In the genomic region with DNA sequence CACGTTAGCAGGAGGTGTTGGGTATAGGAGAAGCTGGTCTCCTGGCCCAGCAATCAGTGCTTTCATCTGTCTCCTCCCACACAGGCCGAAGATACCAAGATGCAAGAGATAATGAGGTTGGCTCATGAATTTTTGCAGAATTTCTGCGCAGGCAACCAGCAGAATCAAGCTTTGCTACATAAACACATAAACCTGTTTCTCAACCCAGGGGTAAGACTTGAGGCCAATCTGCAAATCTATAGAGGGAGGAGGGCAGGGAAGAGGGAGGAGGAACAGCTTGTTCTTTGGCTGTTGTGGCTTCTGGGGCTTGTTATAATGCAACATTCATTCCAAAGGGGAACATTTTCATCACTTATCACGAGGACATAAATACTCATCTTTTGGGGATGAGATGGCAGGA, we compare ENCODE assay signal across 30 cellular contexts.
DNase-seq lines count a peak whose midpoint lies in the region; ATAC-seq and TF ChIP-seq lines count a peak whose summit lies in the region.
"Had no signal": no experiment of that assay in that cellular context is flagged by ENCODE, and none has a peak within 500 bp of the region (broad histone marks: within the 10 kb centered on the region; RNA-seq: fewer than 3 reads in every experiment).

No MANE protein-coding gene starts in this region.

- TF ChIP-seq POLR2A in testis (IDR thresholded peaks at IDR 0.05) (no peak), gastrocnemius medialis (IDR thresholded peaks at IDR 0.05) (no peak), body of pancreas (IDR thresholded peaks at IDR 0.05) (no peak)

- H3K36me3 ChIP-seq in testis (ENCODE audit: low read depth, missing control alignments) (no peaks in the 10 kb centered on the region), gastrocnemius medialis (peaks cover 0 to 21% of the 10 kb centered on the region in 2 donors), body of pancreas (replicated peaks in 1 of 2; ENCODE audit: insufficient read depth in 1 of 2, low read depth in 2 of 2) (no peaks in the 10 kb centered on the region), heart right ventricle (peaks cover 0 to 100% (median 39%) of the 10 kb centered on the region in 9 donors)

- H3K4me3 Mint-ChIP-seq in activated B cell treated with CpG ODN at 0.5 μM for 24 hours, result no peak overlapping the region
- no peak overlapping the region for H3K4me3 Mint-ChIP-seq in nephron progenitor cell
- H3K4me3 Mint-ChIP-seq: activated CD4-positive, alpha-beta T cell treated with anti-CD3 and anti-CD28 coated beads, Interleukin-2, amount 10 ng/mL, durations not matched to agents 7 days and 5 days; dendritic cell treated with granulocyte-macrophage colony-stimulating factor and Interleukin-4, amounts not matched to agents 40 ng/mL and 50 ng/mL, for 4 days had no signal

- H3K9me3 Mint-ChIP-seq in activated B cell treated with CpG ODN at 0.5 μM for 24 hours (peaks cover 12% of the 10 kb centered on the region), nephron progenitor cell (peaks cover 22% of the 10 kb centered on the region)
- H3K9me3 Mint-ChIP-seq: activated naive CD4-positive, alpha-beta T cell treated with anti-CD3 and anti-CD28 coated beads, Interleukin-2, amount 50 U/mL, for 72 hours had no signal

- no peak overlapping the region for H3K27ac ChIP-seq in testis
- no peak overlapping the region for H3K27ac ChIP-seq in gastrocnemius medialis
- no peak overlapping the region for H3K27ac ChIP-seq in body of pancreas
- no peak overlapping the region for H3K27ac ChIP-seq in heart right ventricle
- H3K27ac ChIP-seq: ascending aorta; BLaER1 treated with 17β-estradiol and CSF1 and Interleukin-3, amounts not matched to agents 10 nM and 100 nM; pancreas; right atrium auricular region; spleen; tibial nerve had no signal

- POLR2A ChIA-PET in activated B cell treated with CpG ODN at 0.5 μM for 24 hours (lab: Charles Lee), result no interaction called here

- H3K27ac Mint-ChIP-seq in activated B cell treated with CpG ODN at 0.5 μM for 24 hours (peak overlapping the region; percentile 30), nephron progenitor cell (peak overlapping the region; percentile 94)
- H3K27ac Mint-ChIP-seq: activated CD4-positive, alpha-beta T cell treated with anti-CD3 and anti-CD28 coated beads, Interleukin-2, amount 10 ng/mL, durations not matched to agents 7 days and 5 days; activated naive CD4-positive, alpha-beta T cell treated with anti-CD3 and anti-CD28 coated beads, Interleukin-2, amount 50 U/mL, for 72 hours; dendritic cell treated with granulocyte-macrophage colony-stimulating factor and Interleukin-4, amounts not matched to agents 40 ng/mL and 50 ng/mL, for 4 days had no signal

- intact Hi-C loops in activated B cell treated with CpG ODN at 0.5 μM for 24 hours (cut with micrococcal nuclease), result no loop called here
- intact Hi-C loops in testis (cut with DNase I; ENCODE audit: low total_unique reads), result no loop called here
- intact Hi-C loops in gastrocnemius medialis (cut with DNase I; ENCODE audit: low total_unique reads), result no loop called here
- intact Hi-C loops in body of pancreas (cut with DNase I), result no loop called here
- intact Hi-C loops in heart right ventricle (cut with DNase I), result no loop called here

- ATAC-seq in activated B cell treated with CpG ODN at 0.5 μM for 24 hours (ENCODE audit: low read depth) (no peak), gastrocnemius medialis (no peak), body of pancreas (no peak), heart right ventricle (no peak)
- ATAC-seq: activated naive CD4-positive, alpha-beta T cell treated with anti-CD3 and anti-CD28 coated beads, Interleukin-2, amount 50 U/mL, for 72 hours; gastroesophageal sphincter; left colon; pancreas had no signal

- no peak for TF ChIP-seq CTCF in activated B cell treated with CpG ODN at 0.5 μM for 24 hours (IDR thresholded peaks at IDR 0.05)
- TF ChIP-seq CTCF in choroid plexus epithelial cell (conservative IDR thresholded peaks at IDR 0.05; ENCODE audit: low read depth, low read length), result no peak
- no peak for TF ChIP-seq CTCF in nephron progenitor cell (IDR thresholded peaks at IDR 0.05)
- no peak for TF ChIP-seq CTCF in testis (IDR thresholded peaks at IDR 0.05)
- TF ChIP-seq CTCF in gastrocnemius medialis (IDR thresholded peaks at IDR 0.05 in 4 of 5, conservative IDR thresholded peaks at IDR 0.05 in 1 of 5), result no peak
- no peak for TF ChIP-seq CTCF in body of pancreas (IDR thresholded peaks at IDR 0.05)
- TF ChIP-seq CTCF in heart right ventricle (IDR thresholded peaks at IDR 0.05), result no peak

- DNase-seq in activated B cell treated with CpG ODN at 0.5 μM for 24 hours (no peak), choroid plexus epithelial cell (ENCODE audit: low read depth) (peak; percentile 76), nephron progenitor cell (no peak), testis (peak; percentile 29), gastrocnemius medialis (no peak), body of pancreas (no peak), heart right ventricle (no peak)
- DNase-seq: activated CD4-positive, alpha-beta T cell treated with anti-CD3 and anti-CD28 coated beads, Interleukin-2, amount 10 ng/mL, durations not matched to agents 7 days and 5 days; Caco-2; caudate nucleus; DMS53; HCEC 1CT; hippocampal formation; left colon; NCI-H1694; NCI-H2171; NCI-H82; pancreas; SHP77 treated with DMSO at 0.1 percent for 48 hours; spleen; stimulated activated CD4-positive, alpha-beta T cell treated with anti-CD3 and anti-CD28 coated beads, Interleukin-2, amount 100 ng/mL, for 24 hours; SW 1271; T1000 had no signal

- WGBS in testis, 2 donors, result 66 to 68% methylated on average over 4 of the region's 4 CpGs
- 66 to 85% methylated on average over 4 of the region's 4 CpGs for WGBS in body of pancreas, 2 donors
- WGBS in heart right ventricle, 2 donors, result 95 to 96% methylated on average over 4 of the region's 4 CpGs

- H3K4me1 Mint-ChIP-seq in activated B cell treated with CpG ODN at 0.5 μM for 24 hours, result peaks cover 2% of the 10 kb centered on the region
- H3K4me1 Mint-ChIP-seq in nephron progenitor cell, result no peaks in the 10 kb centered on the region

- H3K36me3 Mint-ChIP-seq in activated B cell treated with CpG ODN at 0.5 μM for 24 hours (ENCODE audit: low read depth) (peaks cover 92% of the 10 kb centered on the region), nephron progenitor cell (ENCODE audit: low read depth) (peaks cover 96% of the 10 kb centered on the region)

- no peaks in the 10 kb centered on the region for H3K9me3 ChIP-seq in testis
- H3K9me3 ChIP-seq in gastrocnemius medialis, result no peaks in the 10 kb centered on the region
- no peaks in the 10 kb centered on the region for H3K9me3 ChIP-seq in body of pancreas
- peaks cover 0 to 15% (median 0%) of the 10 kb centered on the region in 11 donors for H3K9me3 ChIP-seq in heart right ventricle
- H3K9me3 ChIP-seq: Caco-2, pancreas had no signal

- H3K27me3 Mint-ChIP-seq in activated B cell treated with CpG ODN at 0.5 μM for 24 hours (no peaks in the 10 kb centered on the region), nephron progenitor cell (ENCODE audit: low read depth, poor library complexity) (peaks cover 3% of the 10 kb centered on the region)
- H3K27me3 Mint-ChIP-seq: activated CD4-positive, alpha-beta T cell treated with anti-CD3 and anti-CD28 coated beads, Interleukin-2, amount 10 ng/mL, durations not matched to agents 7 days and 5 days; dendritic cell treated with granulocyte-macrophage colony-stimulating factor and Interleukin-4, amounts not matched to agents 40 ng/mL and 50 ng/mL, for 4 days had no signal

- CTCF ChIA-PET in activated B cell treated with CpG ODN at 0.5 μM for 24 hours (lab: Charles Lee), result no interaction called here

- H3K4me1 ChIP-seq in testis (no peaks in the 10 kb centered on the region), gastrocnemius medialis (no peaks in the 10 kb centered on the region), body of pancreas (peaks cover 13% of the 10 kb centered on the region), heart right ventricle (no peaks in the 10 kb centered on the region)
- H3K4me1 ChIP-seq: ascending aorta; BLaER1 treated with 17β-estradiol and CSF1 and Interleukin-3, amounts not matched to agents 10 nM and 100 nM; gastroesophageal sphincter; right atrium auricular region; spleen; tibial nerve had no signal

- H3K4me3 ChIP-seq in choroid plexus epithelial cell (ENCODE audit: low read depth, low read length), result no peak overlapping the region
- H3K4me3 ChIP-seq in testis, result no peak overlapping the region
- H3K4me3 ChIP-seq in gastrocnemius medialis, result no peak overlapping the region
- H3K4me3 ChIP-seq in body of pancreas, result no peak overlapping the region
- H3K4me3 ChIP-seq in heart right ventricle, result no peak overlapping the region
- H3K4me3 ChIP-seq: ascending aorta; BLaER1 treated with 17β-estradiol and CSF1 and Interleukin-3, amounts not matched to agents 10 nM and 100 nM; gastroesophageal sphincter; pancreas; right atrium auricular region; spleen; tibial nerve had no signal

- H3K27me3 ChIP-seq in testis (no peaks in the 10 kb centered on the region), gastrocnemius medialis (no peaks in the 10 kb centered on the region), body of pancreas (no peaks in the 10 kb centered on the region), heart right ventricle (no peaks in the 10 kb centered on the region)
- H3K27me3 ChIP-seq: ascending aorta; BLaER1 treated with 17β-estradiol and CSF1 and Interleukin-3, amounts not matched to agents 10 nM and 100 nM; gastroesophageal sphincter; pancreas; right atrium auricular region; spleen; tibial nerve had no signal

- in situ Hi-C loops in gastrocnemius medialis (cut with MboI; ENCODE audit: low sequenced_read_pairs in 4 of 4), result no loop called here

Comparison
In these comparisons a context has a peak if more than half of its experiments do, and no peak if none do; other contexts are left out.
1. DNase-seq: peak in choroid plexus epithelial cell (single experiment) and testis (single experiment); none in activated B cell treated with CpG ODN at 0.5 μM for 24 hours (single experiment), nephron progenitor cell (single experiment), gastrocnemius medialis (0 of 2), body of pancreas (0 of 4) and heart right ventricle (0 of 2).